In genomic region chr18:3664563-3665178, GRCh38 we compare ENCODE assay signal across 10 cellular contexts.
DNase-seq lines count a peak whose midpoint lies in the region; ATAC-seq and TF ChIP-seq lines count a peak whose summit lies in the region.
"Had no signal": no experiment of that assay in that cellular context is flagged by ENCODE, and none has a peak within 500 bp of the region (broad histone marks: within the 10 kb centered on the region; RNA-seq: fewer than 3 reads in every experiment).

No MANE protein-coding gene starts in this region.

- peaks cover 26% of the 10 kb centered on the region for H3K4me1 Mint-ChIP-seq in activated naive CD4-positive, alpha-beta T cell treated with anti-CD3 and anti-CD28 coated beads for 36 hours (ENCODE audit: low read depth)
- H3K4me1 Mint-ChIP-seq in stimulated activated naive B cell treated with anti-CD40 and anti-IgM and Interleukin-4, amounts not matched to agents 10 μg/mL and 1 μg/mL and 100 μg/mL, for 72 hours, result peaks cover 20 to 37% of the 10 kb centered on the region in 2 donors
- H3K4me1 Mint-ChIP-seq in osteocyte (ENCODE audit: unreplicated experiment), result peaks cover 13% of the 10 kb centered on the region

- no peaks in the 10 kb centered on the region for H3K27me3 Mint-ChIP-seq in activated naive CD4-positive, alpha-beta T cell treated with anti-CD3 and anti-CD28 coated beads for 36 hours (ENCODE audit: low read depth)
- no peaks in the 10 kb centered on the region for H3K27me3 Mint-ChIP-seq in stimulated activated naive B cell treated with anti-CD40 and anti-IgM and Interleukin-4, amounts not matched to agents 10 μg/mL and 1 μg/mL and 100 μg/mL, for 72 hours
- H3K27me3 Mint-ChIP-seq in osteocyte (ENCODE audit: unreplicated experiment), result no peaks in the 10 kb centered on the region

- H3K4me3 Mint-ChIP-seq in activated naive CD4-positive, alpha-beta T cell treated with anti-CD3 and anti-CD28 coated beads for 36 hours, result no peak overlapping the region
- peak overlapping the region in 1 of 2 donors; percentile 12 for H3K4me3 Mint-ChIP-seq in stimulated activated naive B cell treated with anti-CD40 and anti-IgM and Interleukin-4, amounts not matched to agents 10 μg/mL and 1 μg/mL and 100 μg/mL, for 72 hours
- no peak overlapping the region for H3K4me3 Mint-ChIP-seq in osteocyte (ENCODE audit: unreplicated experiment)

- DNase-seq in activated naive CD4-positive, alpha-beta T cell treated with anti-CD3 and anti-CD28 coated beads for 36 hours, result peak; percentile 43
- DNase-seq in activated naive CD4-positive, alpha-beta T cell (lab: John Stamatoyannopoulos, UW), result no peak
- peak; percentile 9 for DNase-seq in SHP77 treated with DMSO at 0.1 percent for 48 hours (lab: John Stamatoyannopoulos, UW)
- DNase-seq in epithelial cell of esophagus (ENCODE audit: low read depth), result peak; percentile 41
- no peak for DNase-seq in stimulated activated naive B cell treated with anti-CD40 and anti-IgM and Interleukin-4, amounts not matched to agents 10 μg/mL and 1 μg/mL and 100 μg/mL, for 72 hours
- no peak for DNase-seq in osteocyte (ENCODE audit: extremely low spot score, unreplicated experiment)
- DNase-seq in DMS79 (lab: John Stamatoyannopoulos, UW), result no peak
- DNase-seq: PC-3; stimulated activated naive CD4-positive, alpha-beta T cell had no signal

- CTCF ChIA-PET in activated naive CD4-positive, alpha-beta T cell treated with anti-CD3 and anti-CD28 coated beads for 36 hours (lab: Charles Lee), result interaction anchor here (0.6 to 6.7 kb wide), 44 partner anchors 9 to 414 kb away, joined by 3 to 138 read pairs (median 6); no protein-coding TSS in a partner anchor

- TF ChIP-seq CTCF in epithelial cell of esophagus (IDR thresholded peaks at IDR 0.05; ENCODE audit: insufficient read depth, low read depth, low read length, missing control alignments) (peak; percentile 35), osteocyte (IDR thresholded peaks at IDR 0.05) (no peak)

- H3K4me3 ChIP-seq in epithelial cell of esophagus (ENCODE audit: low read length), result no peak overlapping the region

- ATAC-seq in stimulated activated naive B cell treated with anti-CD40 and anti-IgM and Interleukin-4, amounts not matched to agents 10 μg/mL and 1 μg/mL and 100 μg/mL, for 72 hours (replicated peaks), result peak; percentile 54 to 72
- ATAC-seq in HG02852 (IDR thresholded peaks at IDR 0.05; ENCODE audit: unreplicated experiment), result no peak
- ATAC-seq: PC-3 had no signal

- H3K36me3 Mint-ChIP-seq in activated naive CD4-positive, alpha-beta T cell treated with anti-CD3 and anti-CD28 coated beads for 36 hours (ENCODE audit: low read depth), result no peaks in the 10 kb centered on the region
- H3K36me3 Mint-ChIP-seq in stimulated activated naive B cell treated with anti-CD40 and anti-IgM and Interleukin-4, amounts not matched to agents 10 μg/mL and 1 μg/mL and 100 μg/mL, for 72 hours, result no peaks in the 10 kb centered on the region
- no peaks in the 10 kb centered on the region for H3K36me3 Mint-ChIP-seq in osteocyte (ENCODE audit: unreplicated experiment)

- no peaks in the 10 kb centered on the region for H3K9me3 Mint-ChIP-seq in activated naive CD4-positive, alpha-beta T cell treated with anti-CD3 and anti-CD28 coated beads for 36 hours
- no peaks in the 10 kb centered on the region for H3K9me3 Mint-ChIP-seq in stimulated activated naive B cell treated with anti-CD40 and anti-IgM and Interleukin-4, amounts not matched to agents 10 μg/mL and 1 μg/mL and 100 μg/mL, for 72 hours
- no peaks in the 10 kb centered on the region for H3K9me3 Mint-ChIP-seq in osteocyte (ENCODE audit: unreplicated experiment)

- no peak overlapping the region for H3K27ac Mint-ChIP-seq in activated naive CD4-positive, alpha-beta T cell treated with anti-CD3 and anti-CD28 coated beads for 36 hours
- no peak overlapping the region for H3K27ac Mint-ChIP-seq in stimulated activated naive B cell treated with anti-CD40 and anti-IgM and Interleukin-4, amounts not matched to agents 10 μg/mL and 1 μg/mL and 100 μg/mL, for 72 hours
- H3K27ac Mint-ChIP-seq in osteocyte (ENCODE audit: unreplicated experiment), result no peak overlapping the region

- intact Hi-C loops in activated naive CD4-positive, alpha-beta T cell treated with anti-CD3 and anti-CD28 coated beads for 36 hours (cut with micrococcal nuclease), result loop anchor here (5.0 to 10.0 kb wide), 3 partner anchors 367 to 670 kb away; no protein-coding TSS in a partner anchor

Comparison
In these comparisons a context has a peak if more than half of its experiments do, and no peak if none do; other contexts are left out.
1. DNase-seq: peak in activated naive CD4-positive, alpha-beta T cell treated with anti-CD3 and anti-CD28 coated beads for 36 hours (single experiment), SHP77 treated with DMSO at 0.1 percent for 48 hours (single experiment) and epithelial cell of esophagus (single experiment); none in activated naive CD4-positive, alpha-beta T cell (0 of 4), stimulated activated naive B cell treated with anti-CD40 and anti-IgM and Interleukin-4, amounts not matched to agents 10 μg/mL and 1 μg/mL and 100 μg/mL, for 72 hours (single experiment), osteocyte (single experiment) and DMS79 (single experiment).